In genomic region chr20:46456255-46457028, GRCh38 we compare ENCODE assay signal across 28 cellular contexts. TPM values are rescaled to one million over a fixed set of nuclear protein-coding genes. Genes with fewer than 3 reads are reported as not detected.
"Had no signal": no experiment of that assay in that cellular context is flagged by ENCODE, and none has a peak within 500 bp of the region (broad histone marks: within the 10 kb centered on the region; RNA-seq: fewer than 3 reads in every experiment).

No MANE protein-coding gene starts in this region.

- H3K4me3 ChIP-seq: coronary artery, dorsolateral prefrontal cortex, esophagus squamous epithelium, gastrocnemius medialis, heart right ventricle, left lung, lower lobe of right lung, mucosa of descending colon had no signal

- H3K4me1 ChIP-seq: gastrocnemius medialis, left lung, lower lobe of right lung had no signal

- FAIRE-seq: islet of Langerhans, keratinocyte had no signal

- H3K27ac ChIP-seq: coronary artery, dorsolateral prefrontal cortex, epithelial cell of prostate, esophagus squamous epithelium, gastrocnemius medialis, heart right ventricle, left lung, lower lobe of right lung had no signal

- H3K36me3 ChIP-seq: esophagus squamous epithelium, gastrocnemius medialis, heart right ventricle, left lung, lower lobe of right lung had no signal

- ATAC-seq: esophagus mucosa; gastrocnemius medialis; heart right ventricle; left cardiac atrium; left lung; left ventricle myocardium superior; lower lobe of right lung; mucosa of descending colon; naive thymus-derived CD8-positive, alpha-beta T cell had no signal

- H3K27ac Mint-ChIP-seq: mesothelial cell of epicardium; naive B cell; naive thymus-derived CD8-positive, alpha-beta T cell had no signal

- H3K9me3 ChIP-seq: mucosa of descending colon had no signal

- H3K4me3 Mint-ChIP-seq: mesothelial cell of epicardium; naive B cell; naive thymus-derived CD8-positive, alpha-beta T cell had no signal

- DNase-seq: dermis blood vessel endothelial cell; dorsolateral prefrontal cortex; effector CD4-positive, alpha-beta T cell; effector memory CD4-positive, alpha-beta T cell; erythroblast; esophagus squamous epithelium; foreskin fibroblast; foreskin melanocyte; gastrocnemius medialis; glutamatergic neuron; head of caudate nucleus; heart right ventricle; hippocampal formation; left cardiac atrium; left lung; left ventricle myocardium superior; lower lobe of right lung; mesenchymal stem cell; mucosa of descending colon; naive B cell; naive thymus-derived CD8-positive, alpha-beta T cell had no signal

RNA-seq across cellular contexts. Expression of gene ZNF334, which starts 56.9 kb away (rescaled TPM):
- total RNA-seq: myocyte had no signal
